Comparison of ENCODE assay signal across 1 cellular context in genomic region chr19:29677001-29677781, GRCh38.
TF ChIP-seq lines count a peak whose summit lies in the region.

No MANE protein-coding gene starts in this region.

TF ChIP-seq in K562, 482 proteins besides CTCF, POLR2A, EP300 and RAD21:
- TF ChIP-seq RBFOX2 (IDR thresholded peaks at IDR 0.05; ENCODE audit: low read depth, low read length) (peak; percentile 52), PRPF4 (IDR thresholded peaks at IDR 0.05; ENCODE audit: insufficient read depth, low read depth, low read length, poor library complexity, severe bottlenecking) (no peak), RBM22 (IDR thresholded peaks at IDR 0.05; ENCODE audit: low read depth, low read length, poor library complexity, severe bottlenecking) (peak; percentile 79), POLR2G (IDR thresholded peaks at IDR 0.05; ENCODE audit: low read depth, low read length) (peak; percentile 66), POLR2AphosphoS2 (IDR thresholded peaks at IDR 0.05; ENCODE audit: low read length) (0 out of 2 replicates have a peak, but pooled peaks have one; percentile 59)
